Comparison of ENCODE assay signal across 1 cellular context in the genomic region with DNA sequence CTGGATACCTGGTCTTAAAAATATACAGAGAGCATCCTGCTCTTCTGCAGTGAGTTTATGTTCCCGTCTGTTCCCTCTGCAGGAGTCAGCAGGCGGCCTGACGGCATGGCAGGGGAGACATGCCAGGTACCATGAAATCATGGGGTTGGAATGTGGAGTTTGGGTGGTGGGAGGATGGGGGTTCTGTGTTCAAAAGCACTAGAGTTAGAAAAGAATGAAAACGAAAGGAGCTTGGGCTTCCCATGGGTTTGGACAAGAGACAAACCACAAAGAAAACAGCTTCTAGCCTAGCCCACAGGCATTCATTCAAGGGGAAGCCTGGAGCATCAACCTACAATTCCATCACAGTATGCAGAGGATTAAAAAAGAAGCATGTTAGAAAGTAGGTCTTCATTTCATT.
TF ChIP-seq lines count a peak whose summit lies in the region.

No MANE protein-coding gene starts in this region.

TF ChIP-seq in GM23338, 12 proteins besides CTCF, POLR2A, EP300 and RAD21 (continued from another document):
- TF ChIP-seq, protein P1, sequence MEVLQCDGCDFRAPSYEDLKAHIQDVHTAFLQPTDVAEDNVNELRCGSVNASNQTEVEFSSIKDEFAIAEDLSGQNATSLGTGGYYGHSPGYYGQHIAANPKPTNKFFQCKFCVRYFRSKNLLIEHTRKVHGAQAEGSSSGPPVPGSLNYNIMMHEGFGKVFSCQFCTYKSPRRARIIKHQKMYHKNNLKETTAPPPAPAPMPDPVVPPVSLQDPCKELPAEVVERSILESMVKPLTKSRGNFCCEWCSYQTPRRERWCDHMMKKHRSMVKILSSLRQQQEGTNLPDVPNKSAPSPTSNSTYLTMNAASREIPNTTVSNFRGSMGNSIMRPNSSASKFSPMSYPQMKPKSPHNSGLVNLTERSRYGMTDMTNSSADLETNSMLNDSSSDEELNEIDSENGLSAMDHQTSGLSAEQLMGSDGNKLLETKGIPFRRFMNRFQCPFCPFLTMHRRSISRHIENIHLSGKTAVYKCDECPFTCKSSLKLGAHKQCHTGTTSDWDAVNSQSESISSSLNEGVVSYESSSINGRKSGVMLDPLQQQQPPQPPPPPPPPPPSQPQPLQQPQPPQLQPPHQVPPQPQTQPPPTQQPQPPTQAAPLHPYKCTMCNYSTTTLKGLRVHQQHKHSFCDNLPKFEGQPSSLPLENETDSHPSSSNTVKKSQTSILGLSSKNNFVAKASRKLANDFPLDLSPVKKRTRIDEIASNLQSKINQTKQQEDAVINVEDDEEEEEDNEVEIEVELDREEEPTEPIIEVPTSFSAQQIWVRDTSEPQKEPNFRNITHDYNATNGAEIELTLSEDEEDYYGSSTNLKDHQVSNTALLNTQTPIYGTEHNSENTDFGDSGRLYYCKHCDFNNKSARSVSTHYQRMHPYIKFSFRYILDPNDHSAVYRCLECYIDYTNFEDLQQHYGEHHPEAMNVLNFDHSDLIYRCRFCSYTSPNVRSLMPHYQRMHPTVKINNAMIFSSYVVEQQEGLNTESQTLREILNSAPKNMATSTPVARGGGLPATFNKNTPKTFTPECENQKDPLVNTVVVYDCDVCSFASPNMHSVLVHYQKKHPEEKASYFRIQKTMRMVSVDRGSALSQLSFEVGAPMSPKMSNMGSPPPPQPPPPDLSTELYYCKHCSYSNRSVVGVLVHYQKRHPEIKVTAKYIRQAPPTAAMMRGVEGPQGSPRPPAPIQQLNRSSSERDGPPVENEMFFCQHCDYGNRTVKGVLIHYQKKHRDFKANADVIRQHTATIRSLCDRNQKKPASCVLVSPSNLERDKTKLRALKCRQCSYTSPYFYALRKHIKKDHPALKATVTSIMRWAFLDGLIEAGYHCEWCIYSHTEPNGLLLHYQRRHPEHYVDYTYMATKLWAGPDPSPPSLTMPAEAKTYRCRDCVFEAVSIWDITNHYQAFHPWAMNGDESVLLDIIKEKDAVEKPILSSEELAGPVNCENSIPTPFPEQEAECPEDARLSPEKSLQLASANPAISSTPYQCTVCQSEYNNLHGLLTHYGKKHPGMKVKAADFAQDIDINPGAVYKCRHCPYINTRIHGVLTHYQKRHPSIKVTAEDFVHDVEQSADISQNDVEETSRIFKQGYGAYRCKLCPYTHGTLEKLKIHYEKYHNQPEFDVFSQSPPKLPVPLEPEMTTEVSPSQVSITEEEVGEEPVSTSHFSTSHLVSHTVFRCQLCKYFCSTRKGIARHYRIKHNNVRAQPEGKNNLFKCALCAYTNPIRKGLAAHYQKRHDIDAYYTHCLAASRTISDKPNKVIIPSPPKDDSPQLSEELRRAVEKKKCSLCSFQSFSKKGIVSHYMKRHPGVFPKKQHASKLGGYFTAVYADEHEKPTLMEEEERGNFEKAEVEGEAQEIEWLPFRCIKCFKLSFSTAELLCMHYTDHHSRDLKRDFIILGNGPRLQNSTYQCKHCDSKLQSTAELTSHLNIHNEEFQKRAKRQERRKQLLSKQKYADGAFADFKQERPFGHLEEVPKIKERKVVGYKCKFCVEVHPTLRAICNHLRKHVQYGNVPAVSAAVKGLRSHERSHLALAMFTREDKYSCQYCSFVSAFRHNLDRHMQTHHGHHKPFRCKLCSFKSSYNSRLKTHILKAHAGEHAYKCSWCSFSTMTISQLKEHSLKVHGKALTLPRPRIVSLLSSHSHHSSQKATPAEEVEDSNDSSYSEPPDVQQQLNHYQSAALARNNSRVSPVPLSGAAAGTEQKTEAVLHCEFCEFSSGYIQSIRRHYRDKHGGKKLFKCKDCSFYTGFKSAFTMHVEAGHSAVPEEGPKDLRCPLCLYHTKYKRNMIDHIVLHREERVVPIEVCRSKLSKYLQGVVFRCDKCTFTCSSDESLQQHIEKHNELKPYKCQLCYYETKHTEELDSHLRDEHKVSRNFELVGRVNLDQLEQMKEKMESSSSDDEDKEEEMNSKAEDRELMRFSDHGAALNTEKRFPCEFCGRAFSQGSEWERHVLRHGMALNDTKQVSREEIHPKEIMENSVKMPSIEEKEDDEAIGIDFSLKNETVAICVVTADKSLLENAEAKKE (CRISPR knock-in tag; IDR thresholded peaks at IDR 0.05) = no peak
- TF ChIP-seq, protein P2, sequence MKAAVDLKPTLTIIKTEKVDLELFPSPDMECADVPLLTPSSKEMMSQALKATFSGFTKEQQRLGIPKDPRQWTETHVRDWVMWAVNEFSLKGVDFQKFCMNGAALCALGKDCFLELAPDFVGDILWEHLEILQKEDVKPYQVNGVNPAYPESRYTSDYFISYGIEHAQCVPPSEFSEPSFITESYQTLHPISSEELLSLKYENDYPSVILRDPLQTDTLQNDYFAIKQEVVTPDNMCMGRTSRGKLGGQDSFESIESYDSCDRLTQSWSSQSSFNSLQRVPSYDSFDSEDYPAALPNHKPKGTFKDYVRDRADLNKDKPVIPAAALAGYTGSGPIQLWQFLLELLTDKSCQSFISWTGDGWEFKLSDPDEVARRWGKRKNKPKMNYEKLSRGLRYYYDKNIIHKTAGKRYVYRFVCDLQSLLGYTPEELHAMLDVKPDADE (IDR thresholded peaks at IDR 0.05) = no peak
